In the genomic region with DNA sequence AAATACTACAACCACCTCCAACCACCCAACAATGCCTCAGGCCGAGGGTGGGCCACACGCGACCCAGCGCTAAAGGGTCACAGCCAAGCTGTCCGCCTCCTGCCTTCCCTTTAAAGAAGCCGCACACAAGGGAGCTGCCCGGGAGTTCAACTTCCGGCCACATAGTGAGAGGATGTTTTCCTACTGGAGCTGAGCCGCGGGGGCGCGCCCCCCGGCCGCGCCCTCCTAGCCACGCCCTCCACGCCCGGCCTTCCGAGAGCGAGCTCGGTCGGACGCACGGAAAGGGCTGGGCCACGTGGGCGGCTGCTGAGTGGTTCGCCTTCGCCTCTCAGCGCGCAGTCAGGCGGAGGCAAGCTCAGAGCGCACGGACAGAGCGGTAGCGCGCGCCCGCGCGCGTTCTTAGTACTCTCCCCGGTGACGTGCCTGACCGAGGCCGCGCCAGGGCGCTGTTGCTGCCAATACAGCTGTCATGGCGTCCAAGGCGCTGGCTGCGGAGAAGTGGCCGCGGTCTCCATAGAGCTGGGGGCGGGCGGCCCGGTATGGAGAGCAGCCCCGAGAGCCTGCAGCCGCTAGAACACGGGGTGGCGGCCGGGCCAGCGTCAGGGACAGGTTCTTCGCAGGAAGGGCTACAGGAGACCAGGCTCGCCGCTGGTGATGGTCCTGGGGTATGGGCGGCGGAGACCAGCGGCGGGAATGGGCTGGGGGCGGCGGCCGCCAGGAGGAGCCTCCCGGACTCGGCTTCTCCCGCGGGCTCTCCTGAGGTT, we compare ENCODE assay signal across 1 cellular context.
TF ChIP-seq lines count a peak whose summit lies in the region.

A gene with protein sequence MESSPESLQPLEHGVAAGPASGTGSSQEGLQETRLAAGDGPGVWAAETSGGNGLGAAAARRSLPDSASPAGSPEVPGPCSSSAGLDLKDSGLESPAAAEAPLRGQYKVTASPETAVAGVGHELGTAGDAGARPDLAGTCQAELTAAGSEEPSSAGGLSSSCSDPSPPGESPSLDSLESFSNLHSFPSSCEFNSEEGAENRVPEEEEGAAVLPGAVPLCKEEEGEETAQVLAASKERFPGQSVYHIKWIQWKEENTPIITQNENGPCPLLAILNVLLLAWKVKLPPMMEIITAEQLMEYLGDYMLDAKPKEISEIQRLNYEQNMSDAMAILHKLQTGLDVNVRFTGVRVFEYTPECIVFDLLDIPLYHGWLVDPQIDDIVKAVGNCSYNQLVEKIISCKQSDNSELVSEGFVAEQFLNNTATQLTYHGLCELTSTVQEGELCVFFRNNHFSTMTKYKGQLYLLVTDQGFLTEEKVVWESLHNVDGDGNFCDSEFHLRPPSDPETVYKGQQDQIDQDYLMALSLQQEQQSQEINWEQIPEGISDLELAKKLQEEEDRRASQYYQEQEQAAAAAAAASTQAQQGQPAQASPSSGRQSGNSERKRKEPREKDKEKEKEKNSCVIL (plus strand): TSS at position 446 of the 764 bp plus-strand sequence. CDS start 94 bp downstream, at position 540.

TF ChIP-seq in HepG2, 621 proteins besides CTCF, POLR2A, EP300 and RAD21 (continued from another document and continues in another):
- TF ChIP-seq, protein P1, sequence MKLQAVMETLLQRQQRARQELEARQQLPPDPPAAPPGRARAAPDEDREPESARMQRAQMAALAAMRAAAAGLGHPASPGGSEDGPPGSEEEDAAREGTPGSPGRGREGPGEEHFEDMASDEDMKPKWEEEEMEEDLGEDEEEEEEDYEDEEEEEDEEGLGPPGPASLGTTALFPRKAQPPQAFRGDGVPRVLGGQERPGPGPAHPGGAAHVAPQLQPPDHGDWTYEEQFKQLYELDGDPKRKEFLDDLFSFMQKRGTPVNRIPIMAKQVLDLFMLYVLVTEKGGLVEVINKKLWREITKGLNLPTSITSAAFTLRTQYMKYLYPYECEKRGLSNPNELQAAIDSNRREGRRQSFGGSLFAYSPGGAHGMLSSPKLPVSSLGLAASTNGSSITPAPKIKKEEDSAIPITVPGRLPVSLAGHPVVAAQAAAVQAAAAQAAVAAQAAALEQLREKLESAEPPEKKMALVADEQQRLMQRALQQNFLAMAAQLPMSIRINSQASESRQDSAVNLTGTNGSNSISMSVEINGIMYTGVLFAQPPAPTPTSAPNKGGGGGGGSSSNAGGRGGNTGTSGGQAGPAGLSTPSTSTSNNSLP (IDR thresholded peaks at IDR 0.05; ENCODE audit: low read depth, low read length), result no peak
- TF ChIP-seq, protein P2, sequence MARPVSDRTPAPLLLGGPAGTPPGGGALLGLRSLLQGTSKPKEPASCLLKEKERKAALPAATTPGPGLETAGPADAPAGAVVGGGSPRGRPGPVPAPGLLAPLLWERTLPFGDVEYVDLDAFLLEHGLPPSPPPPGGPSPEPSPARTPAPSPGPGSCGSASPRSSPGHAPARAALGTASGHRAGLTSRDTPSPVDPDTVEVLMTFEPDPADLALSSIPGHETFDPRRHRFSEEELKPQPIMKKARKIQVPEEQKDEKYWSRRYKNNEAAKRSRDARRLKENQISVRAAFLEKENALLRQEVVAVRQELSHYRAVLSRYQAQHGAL (CRISPR knock-in tag; IDR thresholded peaks at IDR 0.05; ENCODE audit: not compliant biosample characterization), result no peak
- TF ChIP-seq, protein P3, sequence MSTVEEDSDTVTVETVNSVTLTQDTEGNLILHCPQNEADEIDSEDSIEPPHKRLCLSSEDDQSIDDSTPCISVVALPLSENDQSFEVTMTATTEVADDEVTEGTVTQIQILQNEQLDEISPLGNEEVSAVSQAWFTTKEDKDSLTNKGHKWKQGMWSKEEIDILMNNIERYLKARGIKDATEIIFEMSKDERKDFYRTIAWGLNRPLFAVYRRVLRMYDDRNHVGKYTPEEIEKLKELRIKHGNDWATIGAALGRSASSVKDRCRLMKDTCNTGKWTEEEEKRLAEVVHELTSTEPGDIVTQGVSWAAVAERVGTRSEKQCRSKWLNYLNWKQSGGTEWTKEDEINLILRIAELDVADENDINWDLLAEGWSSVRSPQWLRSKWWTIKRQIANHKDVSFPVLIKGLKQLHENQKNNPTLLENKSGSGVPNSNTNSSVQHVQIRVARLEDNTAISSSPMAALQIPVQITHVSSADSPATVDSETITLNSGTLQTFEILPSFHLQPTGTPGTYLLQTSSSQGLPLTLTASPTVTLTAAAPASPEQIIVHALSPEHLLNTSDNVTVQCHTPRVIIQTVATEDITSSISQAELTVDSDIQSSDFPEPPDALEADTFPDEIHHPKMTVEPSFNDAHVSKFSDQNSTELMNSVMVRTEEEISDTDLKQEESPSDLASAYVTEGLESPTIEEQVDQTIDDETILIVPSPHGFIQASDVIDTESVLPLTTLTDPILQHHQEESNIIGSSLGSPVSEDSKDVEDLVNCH (CRISPR knock-in tag; IDR thresholded peaks at IDR 0.05), result 0 out of 2 replicates have a peak, but pooled peaks have one; percentile 35
- TF ChIP-seq TSC22D2 (CRISPR knock-in tag; IDR thresholded peaks at IDR 0.05; ENCODE audit: borderline replicate concordance), result no peak
- TF ChIP-seq, protein P4, sequence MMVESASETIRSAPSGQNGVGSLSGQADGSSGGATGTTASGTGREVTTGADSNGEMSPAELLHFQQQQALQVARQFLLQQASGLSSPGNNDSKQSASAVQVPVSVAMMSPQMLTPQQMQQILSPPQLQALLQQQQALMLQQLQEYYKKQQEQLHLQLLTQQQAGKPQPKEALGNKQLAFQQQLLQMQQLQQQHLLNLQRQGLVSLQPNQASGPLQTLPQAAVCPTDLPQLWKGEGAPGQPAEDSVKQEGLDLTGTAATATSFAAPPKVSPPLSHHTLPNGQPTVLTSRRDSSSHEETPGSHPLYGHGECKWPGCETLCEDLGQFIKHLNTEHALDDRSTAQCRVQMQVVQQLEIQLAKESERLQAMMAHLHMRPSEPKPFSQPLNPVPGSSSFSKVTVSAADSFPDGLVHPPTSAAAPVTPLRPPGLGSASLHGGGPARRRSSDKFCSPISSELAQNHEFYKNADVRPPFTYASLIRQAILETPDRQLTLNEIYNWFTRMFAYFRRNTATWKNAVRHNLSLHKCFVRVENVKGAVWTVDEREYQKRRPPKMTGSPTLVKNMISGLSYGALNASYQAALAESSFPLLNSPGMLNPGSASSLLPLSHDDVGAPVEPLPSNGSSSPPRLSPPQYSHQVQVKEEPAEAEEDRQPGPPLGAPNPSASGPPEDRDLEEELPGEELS (CRISPR knock-in tag; IDR thresholded peaks at IDR 0.05), result peak; percentile 75
- TF ChIP-seq ZNF761 (CRISPR knock-in tag; conservative IDR thresholded peaks at IDR 0.05), result peak; percentile 87
- TF ChIP-seq, protein P5, sequence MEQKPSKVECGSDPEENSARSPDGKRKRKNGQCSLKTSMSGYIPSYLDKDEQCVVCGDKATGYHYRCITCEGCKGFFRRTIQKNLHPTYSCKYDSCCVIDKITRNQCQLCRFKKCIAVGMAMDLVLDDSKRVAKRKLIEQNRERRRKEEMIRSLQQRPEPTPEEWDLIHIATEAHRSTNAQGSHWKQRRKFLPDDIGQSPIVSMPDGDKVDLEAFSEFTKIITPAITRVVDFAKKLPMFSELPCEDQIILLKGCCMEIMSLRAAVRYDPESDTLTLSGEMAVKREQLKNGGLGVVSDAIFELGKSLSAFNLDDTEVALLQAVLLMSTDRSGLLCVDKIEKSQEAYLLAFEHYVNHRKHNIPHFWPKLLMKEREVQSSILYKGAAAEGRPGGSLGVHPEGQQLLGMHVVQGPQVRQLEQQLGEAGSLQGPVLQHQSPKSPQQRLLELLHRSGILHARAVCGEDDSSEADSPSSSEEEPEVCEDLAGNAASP (CRISPR knock-in tag; IDR thresholded peaks at IDR 0.05; ENCODE audit: borderline replicate concordance), result 0 out of 2 replicates have a peak, but pooled peaks have one; percentile 4
- 0 out of 2 replicates have a peak, but pooled peaks have one; percentile 46 for TF ChIP-seq ZNF724P (CRISPR knock-in tag; IDR thresholded peaks at IDR 0.05; ENCODE audit: borderline replicate concordance)
- peak; percentile 55; the same call in 1 of the 2 replicates for TF ChIP-seq MIER3 (CRISPR knock-in tag; IDR thresholded peaks at IDR 0.05; ENCODE audit: borderline replicate concordance)
- TF ChIP-seq, protein P6, sequence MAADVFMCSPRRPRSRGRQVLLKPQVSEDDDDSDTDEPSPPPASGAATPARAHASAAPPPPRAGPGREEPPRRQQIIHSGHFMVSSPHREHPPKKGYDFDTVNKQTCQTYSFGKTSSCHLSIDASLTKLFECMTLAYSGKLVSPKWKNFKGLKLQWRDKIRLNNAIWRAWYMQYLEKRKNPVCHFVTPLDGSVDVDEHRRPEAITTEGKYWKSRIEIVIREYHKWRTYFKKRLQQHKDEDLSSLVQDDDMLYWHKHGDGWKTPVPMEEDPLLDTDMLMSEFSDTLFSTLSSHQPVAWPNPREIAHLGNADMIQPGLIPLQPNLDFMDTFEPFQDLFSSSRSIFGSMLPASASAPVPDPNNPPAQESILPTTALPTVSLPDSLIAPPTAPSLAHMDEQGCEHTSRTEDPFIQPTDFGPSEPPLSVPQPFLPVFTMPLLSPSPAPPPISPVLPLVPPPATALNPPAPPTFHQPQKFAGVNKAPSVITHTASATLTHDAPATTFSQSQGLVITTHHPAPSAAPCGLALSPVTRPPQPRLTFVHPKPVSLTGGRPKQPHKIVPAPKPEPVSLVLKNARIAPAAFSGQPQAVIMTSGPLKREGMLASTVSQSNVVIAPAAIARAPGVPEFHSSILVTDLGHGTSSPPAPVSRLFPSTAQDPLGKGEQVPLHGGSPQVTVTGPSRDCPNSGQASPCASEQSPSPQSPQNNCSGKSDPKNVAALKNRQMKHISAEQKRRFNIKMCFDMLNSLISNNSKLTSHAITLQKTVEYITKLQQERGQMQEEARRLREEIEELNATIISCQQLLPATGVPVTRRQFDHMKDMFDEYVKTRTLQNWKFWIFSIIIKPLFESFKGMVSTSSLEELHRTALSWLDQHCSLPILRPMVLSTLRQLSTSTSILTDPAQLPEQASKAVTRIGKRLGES (CRISPR knock-in tag; IDR thresholded peaks at IDR 0.05; ENCODE audit: borderline replicate concordance), result peak; percentile 23; the same call in 1 of the 2 replicates
- TF ChIP-seq TAF15 (IDR thresholded peaks at IDR 0.05; ENCODE audit: low read depth, low read length, poor library complexity, severe bottlenecking), result no peak
- TF ChIP-seq, protein P7, sequence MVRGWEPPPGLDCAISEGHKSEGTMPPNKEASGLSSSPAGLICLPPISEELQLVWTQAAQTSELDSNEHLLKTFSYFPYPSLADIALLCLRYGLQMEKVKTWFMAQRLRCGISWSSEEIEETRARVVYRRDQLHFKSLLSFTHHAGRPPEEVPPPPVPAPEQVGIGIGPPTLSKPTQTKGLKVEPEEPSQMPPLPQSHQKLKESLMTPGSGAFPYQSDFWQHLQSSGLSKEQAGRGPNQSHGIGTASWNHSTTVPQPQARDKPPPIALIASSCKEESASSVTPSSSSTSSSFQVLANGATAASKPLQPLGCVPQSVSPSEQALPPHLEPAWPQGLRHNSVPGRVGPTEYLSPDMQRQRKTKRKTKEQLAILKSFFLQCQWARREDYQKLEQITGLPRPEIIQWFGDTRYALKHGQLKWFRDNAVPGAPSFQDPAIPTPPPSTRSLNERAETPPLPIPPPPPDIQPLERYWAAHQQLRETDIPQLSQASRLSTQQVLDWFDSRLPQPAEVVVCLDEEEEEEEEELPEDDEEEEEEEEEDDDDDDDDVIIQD (CRISPR knock-in tag; IDR thresholded peaks at IDR 0.05; ENCODE audit: low read depth), result no peak
- no peak for TF ChIP-seq MBNL3 (CRISPR knock-in tag; conservative IDR thresholded peaks at IDR 0.05)
- TF ChIP-seq CEBPG (CRISPR knock-in tag; IDR thresholded peaks at IDR 0.05), result 0 out of 2 replicates have a peak, but pooled peaks have one; percentile 6
- TF ChIP-seq ZNF501 (CRISPR knock-in tag; IDR thresholded peaks at IDR 0.05), result peak; percentile 91
- no peak; the same call in 1 of the 2 replicates for TF ChIP-seq HOXA9 (CRISPR knock-in tag; IDR thresholded peaks at IDR 0.05; ENCODE audit: borderline replicate concordance)
- no peak for TF ChIP-seq RORA (CRISPR knock-in tag; IDR thresholded peaks at IDR 0.05)
- TF ChIP-seq, protein P8, sequence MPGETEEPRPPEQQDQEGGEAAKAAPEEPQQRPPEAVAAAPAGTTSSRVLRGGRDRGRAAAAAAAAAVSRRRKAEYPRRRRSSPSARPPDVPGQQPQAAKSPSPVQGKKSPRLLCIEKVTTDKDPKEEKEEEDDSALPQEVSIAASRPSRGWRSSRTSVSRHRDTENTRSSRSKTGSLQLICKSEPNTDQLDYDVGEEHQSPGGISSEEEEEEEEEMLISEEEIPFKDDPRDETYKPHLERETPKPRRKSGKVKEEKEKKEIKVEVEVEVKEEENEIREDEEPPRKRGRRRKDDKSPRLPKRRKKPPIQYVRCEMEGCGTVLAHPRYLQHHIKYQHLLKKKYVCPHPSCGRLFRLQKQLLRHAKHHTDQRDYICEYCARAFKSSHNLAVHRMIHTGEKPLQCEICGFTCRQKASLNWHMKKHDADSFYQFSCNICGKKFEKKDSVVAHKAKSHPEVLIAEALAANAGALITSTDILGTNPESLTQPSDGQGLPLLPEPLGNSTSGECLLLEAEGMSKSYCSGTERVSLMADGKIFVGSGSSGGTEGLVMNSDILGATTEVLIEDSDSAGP (CRISPR knock-in tag; IDR thresholded peaks at IDR 0.05; ENCODE audit: borderline replicate concordance), result peak; percentile 98
- peak; percentile 17; the same call in 1 of the 2 replicates for TF ChIP-seq ARHGAP35 (CRISPR knock-in tag; IDR thresholded peaks at IDR 0.05; ENCODE audit: borderline replicate concordance)
- TF ChIP-seq IRX3 (CRISPR knock-in tag; IDR thresholded peaks at IDR 0.05; ENCODE audit: borderline replicate concordance, low read depth), result no peak
- TF ChIP-seq, protein P9, sequence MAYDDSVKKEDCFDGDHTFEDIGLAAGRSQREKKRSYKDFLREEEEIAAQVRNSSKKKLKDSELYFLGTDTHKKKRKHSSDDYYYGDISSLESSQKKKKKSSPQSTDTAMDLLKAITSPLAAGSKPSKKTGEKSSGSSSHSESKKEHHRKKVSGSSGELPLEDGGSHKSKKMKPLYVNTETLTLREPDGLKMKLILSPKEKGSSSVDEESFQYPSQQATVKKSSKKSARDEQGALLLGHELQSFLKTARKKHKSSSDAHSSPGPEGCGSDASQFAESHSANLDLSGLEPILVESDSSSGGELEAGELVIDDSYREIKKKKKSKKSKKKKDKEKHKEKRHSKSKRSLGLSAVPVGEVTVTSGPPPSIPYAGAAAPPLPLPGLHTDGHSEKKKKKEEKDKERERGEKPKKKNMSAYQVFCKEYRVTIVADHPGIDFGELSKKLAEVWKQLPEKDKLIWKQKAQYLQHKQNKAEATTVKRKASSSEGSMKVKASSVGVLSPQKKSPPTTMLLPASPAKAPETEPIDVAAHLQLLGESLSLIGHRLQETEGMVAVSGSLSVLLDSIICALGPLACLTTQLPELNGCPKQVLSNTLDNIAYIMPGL (CRISPR knock-in tag; IDR thresholded peaks at IDR 0.05; ENCODE audit: borderline replicate concordance in 1 of 2, low read depth in 1 of 2), result peak; percentile 19 to 97; a peak in 3 of 4 replicates
- TF ChIP-seq, protein P10, sequence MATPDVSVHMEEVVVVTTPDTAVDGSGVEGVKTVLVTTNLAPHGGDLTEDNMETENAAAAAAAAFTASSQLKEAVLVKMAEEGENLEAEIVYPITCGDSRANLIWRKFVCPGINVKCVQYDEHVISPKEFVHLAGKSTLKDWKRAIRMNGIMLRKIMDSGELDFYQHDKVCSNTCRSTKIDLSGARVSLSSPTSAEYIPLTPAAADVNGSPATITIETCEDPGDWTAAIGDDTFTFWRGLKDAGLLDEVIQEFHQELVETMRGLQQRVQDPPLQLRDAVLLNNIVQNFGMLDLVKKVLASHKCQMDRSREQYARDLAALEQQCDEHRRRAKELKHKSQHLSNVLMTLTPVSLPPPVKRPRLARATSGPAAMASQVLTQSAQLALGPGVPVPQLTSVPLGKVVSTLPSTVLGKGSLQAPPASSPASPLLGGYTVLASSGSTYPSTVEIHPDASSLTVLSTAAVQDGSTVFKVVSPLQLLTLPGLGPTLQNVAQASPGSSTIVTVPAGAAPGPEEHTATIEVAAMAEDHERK (CRISPR knock-in tag; IDR thresholded peaks at IDR 0.05; ENCODE audit: low read depth), result peak; percentile 73; the same call in 1 of the 2 replicates
- TF ChIP-seq CHD2 (IDR thresholded peaks at IDR 0.05; ENCODE audit: low read depth, low read length), result no peak
- TF ChIP-seq FOSL2 (CRISPR knock-in tag; IDR thresholded peaks at IDR 0.05), result peak; percentile 13; the same call in 1 of the 2 replicates
- TF ChIP-seq SRSF4 (IDR thresholded peaks at IDR 0.05; ENCODE audit: low read depth, low read length, poor library complexity, severe bottlenecking), result no peak
